28 cellular contexts compared by ENCODE assay signal in the genomic region with DNA sequence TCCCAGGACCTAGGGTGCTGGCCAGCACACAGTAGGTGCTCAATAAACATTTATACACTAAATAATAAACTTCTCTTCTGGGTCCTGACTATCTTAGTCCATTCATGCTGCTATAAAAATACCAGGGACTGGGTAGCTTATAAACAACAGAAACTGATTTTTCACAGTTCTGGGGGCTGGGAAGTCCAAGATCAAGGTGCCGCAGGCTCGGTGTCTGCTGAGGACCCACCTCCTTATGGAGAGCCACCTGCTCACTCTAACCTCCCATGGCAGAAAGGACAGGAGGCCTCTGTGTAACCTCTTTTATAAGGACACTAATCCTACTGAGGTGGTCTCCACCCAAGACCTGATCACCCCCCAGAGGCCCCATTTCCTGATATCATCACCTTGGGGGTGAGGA.
"Had no signal": no experiment of that assay in that cellular context is flagged by ENCODE, and none has a peak within 500 bp of the region (broad histone marks: within the 10 kb centered on the region; RNA-seq: fewer than 3 reads in every experiment).

No MANE protein-coding gene starts in this region.

- H3K4me1 Mint-ChIP-seq: endodermal cell had no signal

- H3K27me3 ChIP-seq: colonic mucosa, dorsolateral prefrontal cortex, gastrocnemius medialis, heart left ventricle had no signal

- H3K9me3 ChIP-seq: colonic mucosa, esophagus squamous epithelium, gastrocnemius medialis had no signal

- H3K27ac ChIP-seq: colonic mucosa, coronary artery, dorsolateral prefrontal cortex, epithelial cell of prostate, esophagus muscularis mucosa, esophagus squamous epithelium, foreskin keratinocyte, gastrocnemius medialis, gastroesophageal sphincter, heart left ventricle had no signal

- H3K4me3 Mint-ChIP-seq: dendritic cell treated with granulocyte-macrophage colony-stimulating factor and Interleukin-4, amounts not matched to agents 40 ng/mL and 50 ng/mL, for 4 days; endodermal cell had no signal

- H3K4me1 ChIP-seq: colonic mucosa, foreskin keratinocyte, gastrocnemius medialis, gastroesophageal sphincter had no signal

- FAIRE-seq: colon, endometrium, endothelial cell of umbilical vein, frontal cortex had no signal

- DNase-seq: colonic mucosa; cortex of kidney; dermis blood vessel endothelial cell; effector CD4-positive, alpha-beta T cell; effector CD8-positive, alpha-beta T cell; effector memory CD4-positive, alpha-beta T cell; effector memory CD8-positive, alpha-beta T cell; endodermal cell; erythroblast; esophagus squamous epithelium; foreskin fibroblast; foreskin keratinocyte; foreskin melanocyte; gastrocnemius medialis; glutamatergic neuron; head of caudate nucleus had no signal

- H3K36me3 ChIP-seq: colonic mucosa, esophagus muscularis mucosa, esophagus squamous epithelium, gastrocnemius medialis, gastroesophageal sphincter, heart left ventricle had no signal

- H3K27ac Mint-ChIP-seq: dendritic cell treated with granulocyte-macrophage colony-stimulating factor and Interleukin-4, amounts not matched to agents 40 ng/mL and 50 ng/mL, for 4 days; endodermal cell had no signal

- H3K4me3 ChIP-seq: colonic mucosa, coronary artery, dorsolateral prefrontal cortex, esophagus muscularis mucosa, esophagus squamous epithelium, gastrocnemius medialis, gastroesophageal sphincter, heart left ventricle had no signal

- ATAC-seq: effector memory CD8-positive, alpha-beta T cell; esophagus mucosa; foreskin keratinocyte; gastrocnemius medialis; gastroesophageal sphincter; heart left ventricle had no signal
